31 cellular contexts compared by ENCODE assay signal in the genomic region with DNA sequence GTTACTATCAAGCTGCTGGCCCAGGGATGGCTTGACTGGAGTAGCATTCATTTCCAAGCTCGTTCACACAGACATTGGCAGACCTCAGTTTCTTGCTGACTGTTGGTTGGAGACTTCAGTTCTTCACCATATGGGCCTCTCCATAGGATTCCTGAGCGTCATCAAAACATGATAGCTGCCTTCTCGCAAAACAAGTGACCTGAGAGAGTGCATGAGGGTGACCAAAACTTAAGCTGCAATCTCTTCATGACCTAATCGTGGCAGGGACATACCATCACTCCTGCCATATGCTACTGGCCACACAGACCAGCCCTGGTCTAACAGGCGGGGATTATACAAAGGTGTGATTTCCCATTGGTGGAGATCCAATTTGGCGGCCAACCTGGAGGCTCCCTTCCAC. TPM values are rescaled to one million over a fixed set of nuclear protein-coding genes. Genes with fewer than 3 reads are reported as not detected.
"Had no signal": no experiment of that assay in that cellular context is flagged by ENCODE, and none has a peak within 500 bp of the region (broad histone marks: within the 10 kb centered on the region; RNA-seq: fewer than 3 reads in every experiment).

No MANE protein-coding gene starts in this region.

- DNase-seq: activated CD4-positive, alpha-beta memory T cell treated with anti-CD3 and anti-CD28 coated beads, Interleukin-2, amount 10 ng/mL, durations not matched to agents 7 days and 5 days; activated CD4-positive, alpha-beta T cell treated with anti-CD3 and anti-CD28 coated beads for 1 hour; activated CD4-positive, alpha-beta T cell treated with anti-CD3 and anti-CD28 coated beads for 36 hours; activated CD4-positive, alpha-beta T cell treated with anti-CD3 and anti-CD28 coated beads for 48 hours; activated CD4-positive, alpha-beta T cell treated with anti-CD3 and anti-CD28 coated beads, Interleukin-2, amount 10 ng/mL, durations not matched to agents 7 days and 5 days; activated CD4-positive, alpha-beta T cell treated with anti-CD3 and anti-CD28 coated beads, Interleukin-2, amount 50 U/mL, for 48 hours; activated CD4-positive, CD25-positive, alpha-beta regulatory T cell; activated CD8-positive, alpha-beta memory T cell treated with anti-CD3 and anti-CD28 coated beads for 24 hours; activated CD8-positive, alpha-beta memory T cell treated with anti-CD3 and anti-CD28 coated beads, Interleukin-2, amount 10 ng/mL, durations not matched to agents 7 days and 5 days; activated CD8-positive, alpha-beta memory T cell treated with anti-CD3 and anti-CD28 coated beads, Interleukin-2, amount 50 U/mL, for 48 hours; activated CD8-positive, alpha-beta T cell treated with anti-CD3 and anti-CD28 coated beads, Interleukin-2, amount 10 ng/mL, durations not matched to agents 7 days and 5 days; activated effector memory CD4-positive, alpha-beta T cell treated with Interleukin-2 at 50 U/mL for 16 hours; activated gamma-delta T cell; activated naive CD4-positive, alpha-beta T cell treated with anti-CD3 and anti-CD28 coated beads, Interleukin-2, amount 10 ng/mL, durations not matched to agents 7 days and 5 days; activated naive CD4-positive, alpha-beta T cell treated with Interleukin-2 at 50 U/mL for 16 hours; activated naive CD8-positive, alpha-beta T cell treated with anti-CD3 and anti-CD28 coated beads, Interleukin-2, amount 10 ng/mL, durations not matched to agents 7 days and 5 days; activated naive CD8-positive, alpha-beta T cell treated with anti-CD3 and anti-CD28 coated beads, Interleukin-2, amount 50 U/mL, for 24 hours; activated T-cell treated with anti-CD3 and anti-CD28 coated beads, Interleukin-2, amount 50 U/mL, for 24 hours; activated T-cell treated with anti-CD3 and anti-CD28 coated beads, Interleukin-2, amount 50 U/mL, for 48 hours; amygdala; anterior cingulate cortex; T-helper 1 cell; T-helper 2 cell; T-helper 9 cell; WERI-Rb-1 had no signal

RNA-seq across cellular contexts. Expression of a gene that starts 46.0 kb away (rescaled TPM):
- total RNA-seq: activated CD4-positive, alpha-beta memory T cell treated with anti-CD3 and anti-CD28 coated beads, Interleukin-2, amount 10 ng/mL, durations not matched to agents 7 days and 5 days; activated CD4-positive, alpha-beta T cell treated with anti-CD3 and anti-CD28 coated beads for 36 hours; activated CD4-positive, alpha-beta T cell treated with anti-CD3 and anti-CD28 coated beads, Interleukin-2, amount 10 ng/mL, durations not matched to agents 7 days and 5 days; activated CD8-positive, alpha-beta memory T cell treated with anti-CD3 and anti-CD28 coated beads, Interleukin-2, amount 10 ng/mL, durations not matched to agents 7 days and 5 days; activated CD8-positive, alpha-beta T cell treated with anti-CD3 and anti-CD28 coated beads, Interleukin-2, amount 10 ng/mL, durations not matched to agents 7 days and 5 days; activated naive CD8-positive, alpha-beta T cell treated with anti-CD3 and anti-CD28 coated beads, Interleukin-2, amount 10 ng/mL, durations not matched to agents 7 days and 5 days; activated T-helper 2 cell treated with anti-CD3 and anti-CD28 coated beads, Interferon-gamma antibody, Interleukin-2, Interleukin-4, amounts not matched to agents 10 μg/mL and 5 μg/mL and 100 μg/mL, durations not matched to agents 14 hours and 24 hours and 36 hours; ascending aorta; bronchial epithelial cell; cardiac muscle cell; chondrocyte; WTC11 had no signal
